Comparison of ENCODE assay signal across 33 cellular contexts in genomic region chr2:231039821-231040364, GRCh38. TPM values are rescaled to one million over a fixed set of nuclear protein-coding genes. Genes with fewer than 3 reads are reported as not detected.
A peak's percentile ranks its signal among the peaks of the same experiment; 100 is the strongest.
DNase-seq lines count a peak whose midpoint lies in the region; ATAC-seq and TF ChIP-seq lines count a peak whose summit lies in the region.
"Had no signal": no experiment of that assay in that cellular context is flagged by ENCODE, and none has a peak within 500 bp of the region (broad histone marks: within the 10 kb centered on the region; RNA-seq: fewer than 3 reads in every experiment).

No MANE protein-coding gene starts in this region.

- DNase-seq in fibroblast of mammary gland (ENCODE audit: low read depth) (peak; percentile 12), neural crest cell (ENCODE audit: low read depth, low spot score) (no peak), cerebellar cortex (ENCODE audit: low spot score) (no peak)
- no peak for DNase-seq in naive thymus-derived CD8-positive, alpha-beta T cell
- DNase-seq: activated CD4-positive, alpha-beta T cell treated with anti-CD3 and anti-CD28 coated beads, Interleukin-2, amount 50 U/mL, for 48 hours; activated gamma-delta T cell treated with Interleukin-2 at 50 U/mL for 16 hours; activated T-cell treated with anti-CD3 and anti-CD28 coated beads, Interleukin-2, amount 50 U/mL, for 48 hours; C1 segment of cervical spinal cord; cerebellar nuclear complex; DND-41; GF-D8; GOT3; HFFc6; hippocampal formation; NCI-H1105 treated with DMSO at 0.1 percent for 48 hours; NCI-H1930; NCI-H524; PC-9; posterior cingulate gyrus; stimulated activated CD4-positive, alpha-beta T cell treated with anti-CD3 and anti-CD28 coated beads, Interleukin-2, amount 100 ng/mL, for 48 hours; T-helper 17 cell had no signal

- TF ChIP-seq CTCF in Loucy (conservative IDR thresholded peaks at IDR 0.05; ENCODE audit: low read length) = no peak
- no peak for TF ChIP-seq CTCF in fibroblast of mammary gland (conservative IDR thresholded peaks at IDR 0.05; ENCODE audit: control insufficient read depth, insufficient read depth, low read depth, low read length)
- TF ChIP-seq CTCF in neural crest cell (conservative IDR thresholded peaks at IDR 0.05) = no peak

- H3K79me2 ChIP-seq in Loucy (ENCODE audit: insufficient read depth, low read length) = no peaks in the 10 kb centered on the region

- no peak overlapping the region for H3K9ac ChIP-seq in BLaER1
- H3K9ac ChIP-seq in Loucy (ENCODE audit: low read depth, low read length, poor library complexity, severe bottlenecking) = no peak overlapping the region

- H3K4me2 ChIP-seq in BLaER1 = 0 out of 2 replicates have a peak overlapping the region, but pooled peaks have one; percentile 9
- H3K4me2 ChIP-seq in Loucy (ENCODE audit: low read depth, low read length, poor library complexity, severe bottlenecking) = no peak overlapping the region
- H3K4me2 ChIP-seq: PC-9 had no signal

- POLR2A ChIA-PET in naive thymus-derived CD8-positive, alpha-beta T cell (lab: Charles Lee) = interaction anchor here (0.7 to 1.0 kb wide), 2 partner anchors 9 to 221 kb away, joined by 4 read pairs; no protein-coding TSS in a partner anchor

- H3K4me3 ChIP-seq in BLaER1 (no peak overlapping the region), Loucy (ENCODE audit: low read length, poor library complexity, severe bottlenecking) (no peak overlapping the region), fibroblast of mammary gland (ENCODE audit: control insufficient read depth, low read depth, low read length) (no peak overlapping the region)
- H3K4me3 ChIP-seq: gastroesophageal sphincter, PC-9, right atrium auricular region, tibial nerve had no signal

- peaks cover 12% of the 10 kb centered on the region; the same call in 1 of the 2 replicates for H4K20me1 ChIP-seq in BLaER1
- H4K20me1 ChIP-seq in Loucy (ENCODE audit: insufficient read depth, low read length, poor library complexity, severe bottlenecking) = no peaks in the 10 kb centered on the region

- H3K9me3 ChIP-seq in BLaER1 = no peaks in the 10 kb centered on the region
- no peaks in the 10 kb centered on the region for H3K9me3 ChIP-seq in Loucy (ENCODE audit: insufficient read depth, low read depth, low read length)
- H3K9me3 ChIP-seq: gastroesophageal sphincter, neutrophil, right atrium auricular region, tibial nerve had no signal

- H2AFZ ChIP-seq in Loucy (ENCODE audit: low read length) = 0 out of 2 replicates have a peak overlapping the region, but pooled peaks have one; percentile 20
- H2AFZ ChIP-seq: PC-9 had no signal

- H3K4me1 Mint-ChIP-seq in neural crest cell = peaks cover 5% of the 10 kb centered on the region
- peaks cover 2 to 7% (median 7%) of the 10 kb centered on the region in 4 donors for H3K4me1 Mint-ChIP-seq in naive thymus-derived CD8-positive, alpha-beta T cell

- peak overlapping the region; percentile 32 for H3K4me3 Mint-ChIP-seq in neural crest cell
- peak overlapping the region in 1 of 10 donors; percentile 2 for H3K4me3 Mint-ChIP-seq in naive thymus-derived CD8-positive, alpha-beta T cell
- H3K4me3 Mint-ChIP-seq: HFFc6, memory B cell, T-helper 17 cell had no signal

- H3K4me1 ChIP-seq in BLaER1 (0 out of 2 replicates have a peak, but pooled peaks cover 4% of the 10 kb centered on the region), Loucy (ENCODE audit: insufficient read depth, low read length, poor library complexity, severe bottlenecking) (no peaks in the 10 kb centered on the region)

- H3K27ac Mint-ChIP-seq in neural crest cell (ENCODE audit: unreplicated experiment) = no peak overlapping the region
- peak overlapping the region in 1 of 10 donors; percentile 56 for H3K27ac Mint-ChIP-seq in naive thymus-derived CD8-positive, alpha-beta T cell
- H3K27ac Mint-ChIP-seq: HFFc6, IgD-negative memory B cell, memory B cell, T-helper 17 cell had no signal

- H3K9me3 Mint-ChIP-seq in neural crest cell = no peaks in the 10 kb centered on the region
- no peaks in the 10 kb centered on the region for H3K9me3 Mint-ChIP-seq in naive thymus-derived CD8-positive, alpha-beta T cell
- H3K9me3 Mint-ChIP-seq: HFFc6, memory B cell had no signal

- no peaks in the 10 kb centered on the region for H3K9me2 ChIP-seq in Loucy (replicated peaks; ENCODE audit: low read depth, low read length)

- H3K27ac ChIP-seq in BLaER1 = no peak overlapping the region
- H3K27ac ChIP-seq: gastroesophageal sphincter, neutrophil, PC-9, right atrium auricular region, tibial nerve had no signal

- no peak for ATAC-seq in naive thymus-derived CD8-positive, alpha-beta T cell
- ATAC-seq in HG03342 (IDR thresholded peaks at IDR 0.05; ENCODE audit: unreplicated experiment) = no peak
- ATAC-seq: activated CD4-positive, CD25-positive, alpha-beta regulatory T cell treated with anti-CD3 and anti-CD28 coated beads, Interleukin-2, amount 50 U/mL, for 24 hours; gastroesophageal sphincter; SK-N-SH treated with all-trans-retinoic acid at 6 μM for 48 hours; T-helper 17 cell had no signal

- H3K27me3 Mint-ChIP-seq in neural crest cell (ENCODE audit: low read depth) = peaks cover 47% of the 10 kb centered on the region
- H3K27me3 Mint-ChIP-seq in naive thymus-derived CD8-positive, alpha-beta T cell = peaks cover 29 to 68% (median 50%) of the 10 kb centered on the region in 5 donors

- no peaks in the 10 kb centered on the region for H3K36me3 Mint-ChIP-seq in neural crest cell (ENCODE audit: low read depth)
- no peaks in the 10 kb centered on the region for H3K36me3 Mint-ChIP-seq in naive thymus-derived CD8-positive, alpha-beta T cell
- H3K36me3 Mint-ChIP-seq: IgD-negative memory B cell, memory B cell had no signal

- H3K36me3 ChIP-seq in BLaER1 (no peaks in the 10 kb centered on the region), Loucy (ENCODE audit: insufficient read depth, low read length) (no peaks in the 10 kb centered on the region)
- H3K36me3 ChIP-seq: gastroesophageal sphincter, neutrophil, right atrium auricular region, tibial nerve had no signal

- H3K27me3 ChIP-seq in BLaER1 (peaks cover 57% of the 10 kb centered on the region), Loucy (ENCODE audit: insufficient read depth, low read length, poor library complexity, severe bottlenecking) (no peaks in the 10 kb centered on the region)

- no peaks in the 10 kb centered on the region for H3F3A ChIP-seq in Loucy (ENCODE audit: low read depth)

RNA-seq across cellular contexts. Expression of gene C2orf72, which starts 2.6 kb away (rescaled TPM):
- total RNA-seq in neural crest cell = 3.0 and 3.3 TPM in 2 replicates
- total RNA-seq in naive thymus-derived CD8-positive, alpha-beta T cell = not detected
- polyA plus RNA-seq in naive thymus-derived CD8-positive, alpha-beta T cell = not detected
- total RNA-seq: HFFc6, PC-9, T-helper 17 cell had no signal
- polyA plus RNA-seq: IgD-negative memory B cell had no signal

RNA-seq across cellular contexts. Expression of gene PSMD1, which starts 16.8 kb away (rescaled TPM):
- total RNA-seq in neural crest cell = 128 and 146 TPM in 2 replicates
- 10 to 100 TPM; 41.6 to 46.0 TPM for total RNA-seq in naive thymus-derived CD8-positive, alpha-beta T cell
- 10 to 100 TPM; 43.0 to 54.3 (median 48.3) TPM for polyA plus RNA-seq in naive thymus-derived CD8-positive, alpha-beta T cell

RNA-seq across cellular contexts. Expression of gene SPATA3, which starts 44.0 kb away (rescaled TPM):
- not detected in 2 replicates for total RNA-seq in neural crest cell
- total RNA-seq in naive thymus-derived CD8-positive, alpha-beta T cell = not detected
- not detected for polyA plus RNA-seq in naive thymus-derived CD8-positive, alpha-beta T cell
- total RNA-seq: gastroesophageal sphincter, HFFc6, PC-9, right atrium auricular region, T-helper 17 cell, tibial nerve had no signal
- polyA plus RNA-seq: adipose tissue, IgD-negative memory B cell had no signal
